ENCODE assay signal across 3 cellular contexts in the genomic region with DNA sequence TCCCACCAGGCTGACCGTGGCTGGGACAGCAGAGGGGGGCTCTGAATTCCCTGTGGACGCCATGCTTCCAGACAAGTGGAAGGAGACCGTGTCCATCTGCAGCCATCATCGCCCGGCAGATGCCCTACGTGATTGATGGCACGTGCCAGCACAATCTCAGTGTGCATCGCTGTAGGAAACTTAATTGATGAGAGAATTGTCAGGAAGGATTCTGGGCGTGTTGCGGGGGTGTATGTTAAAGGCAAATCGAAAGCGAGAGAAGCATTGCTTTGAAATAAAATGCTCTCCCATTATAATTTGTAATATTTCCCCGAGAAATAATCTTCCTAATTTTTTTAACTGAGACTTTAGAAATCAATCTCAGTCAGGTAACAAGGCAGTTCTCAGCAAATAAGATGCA.
"Had no signal": no experiment of that assay in that cellular context is flagged by ENCODE, and none has a peak within 500 bp of the region (broad histone marks: within the 10 kb centered on the region; RNA-seq: fewer than 3 reads in every experiment).

No MANE protein-coding gene starts in this region.

- H3K4me3 ChIP-seq: GM12878 had no signal

- DNase-seq: GDM1, GF-D8 had no signal
